Comparison of ENCODE assay signal across 8 cellular contexts in the genomic region with DNA sequence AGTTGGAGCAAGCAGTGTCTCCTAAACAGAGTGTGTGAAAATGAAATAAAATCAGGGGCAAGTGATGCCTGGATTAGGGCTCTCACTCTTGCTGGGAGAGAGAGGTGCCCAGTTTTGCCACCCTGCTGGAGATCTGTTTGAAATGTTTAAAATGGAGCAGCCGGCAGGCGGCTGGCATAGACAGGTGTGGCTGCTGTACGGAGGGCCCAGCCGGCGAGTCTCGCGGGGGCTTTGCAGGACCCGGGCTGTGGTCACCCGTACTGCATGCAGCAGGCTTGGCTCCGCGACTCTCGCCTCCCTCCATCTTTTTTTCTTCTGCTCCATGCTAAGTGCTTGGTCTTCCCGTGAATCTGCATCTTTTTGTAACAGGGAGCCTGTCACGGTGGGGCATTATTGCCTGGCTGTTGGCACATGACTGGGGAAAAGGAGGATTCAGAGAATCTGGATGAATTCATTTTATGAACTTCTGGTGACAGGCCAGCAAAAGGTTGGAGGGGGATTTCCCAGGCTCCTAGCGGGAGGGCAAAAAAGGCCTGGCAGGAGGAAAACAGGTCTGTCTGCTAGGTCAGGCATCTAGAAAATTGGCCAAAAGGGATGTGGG. TPM values are rescaled to one million over a fixed set of nuclear protein-coding genes. Genes with fewer than 3 reads are reported as not detected.
DNase-seq lines count a peak whose midpoint lies in the region; ATAC-seq and TF ChIP-seq lines count a peak whose summit lies in the region.

No MANE protein-coding gene starts in this region.

- peaks cover 4% of the 10 kb centered on the region for H3K36me3 Mint-ChIP-seq in T-helper 2 cell treated with Interferon-gamma antibody and Interleukin-4, amounts not matched to agents 5 μg/mL and 100 μg/mL, for 36 hours (ENCODE audit: low read depth)
- H3K36me3 Mint-ChIP-seq in WTC11: peaks cover 4% of the 10 kb centered on the region; the same call in 1 of the 2 replicates

- H3K27ac Mint-ChIP-seq in T-helper 2 cell treated with Interferon-gamma antibody and Interleukin-4, amounts not matched to agents 5 μg/mL and 100 μg/mL, for 36 hours: peak overlapping the region; percentile 39
- H3K27ac Mint-ChIP-seq in WTC11: no peak overlapping the region

- H3K4me1 ChIP-seq in heart left ventricle: peaks cover 3 to 57% (median 36%) of the 10 kb centered on the region in 12 donors

- ATAC-seq in WTC11: no peak
- ATAC-seq in heart left ventricle: peak in 2 of 4 donors; percentile 1 to 17
- no peak for ATAC-seq in HG02759 (IDR thresholded peaks at IDR 0.05; ENCODE audit: unreplicated experiment)
- ATAC-seq in HG02763 (IDR thresholded peaks at IDR 0.05; ENCODE audit: unreplicated experiment): no peak
- no peak for ATAC-seq in HG02870 (IDR thresholded peaks at IDR 0.05; ENCODE audit: unreplicated experiment)

- H3K9me3 ChIP-seq in heart left ventricle: no peaks in the 10 kb centered on the region

- intact Hi-C loops in heart left ventricle (cut with DNase I): loop anchor here in 4 of 10 donors (5.0 to 10.0 kb wide), 3 partner anchors 42 to 64 kb away; no protein-coding TSS in a partner anchor

- peaks cover 2% of the 10 kb centered on the region for H3K27me3 Mint-ChIP-seq in T-helper 2 cell treated with Interferon-gamma antibody and Interleukin-4, amounts not matched to agents 5 μg/mL and 100 μg/mL, for 36 hours (ENCODE audit: low read depth)
- H3K27me3 Mint-ChIP-seq in WTC11 (ENCODE audit: low read depth): peaks cover 5% of the 10 kb centered on the region

- TF ChIP-seq POLR2A in heart left ventricle (IDR thresholded peaks at IDR 0.05): no peak

- H3K9me3 Mint-ChIP-seq in T-helper 2 cell treated with Interferon-gamma antibody and Interleukin-4, amounts not matched to agents 5 μg/mL and 100 μg/mL, for 36 hours: no peaks in the 10 kb centered on the region
- 0 out of 2 replicates have a peak, but pooled peaks cover 4% of the 10 kb centered on the region for H3K9me3 Mint-ChIP-seq in WTC11

- no peaks in the 10 kb centered on the region for H3K36me3 ChIP-seq in heart left ventricle

- peak overlapping the region; percentile 65 to 99 (median 94) for H3K4me3 ChIP-seq in heart left ventricle

- H3K27me3 ChIP-seq in heart left ventricle: no peaks in the 10 kb centered on the region

- peaks cover 25% of the 10 kb centered on the region for H3K4me1 Mint-ChIP-seq in T-helper 2 cell treated with Interferon-gamma antibody and Interleukin-4, amounts not matched to agents 5 μg/mL and 100 μg/mL, for 36 hours (ENCODE audit: low read depth)
- peaks cover 56% of the 10 kb centered on the region for H3K4me1 Mint-ChIP-seq in WTC11

- POLR2A ChIA-PET in WTC11 (lab: Charles Lee): no interaction called here

- peak overlapping the region; percentile 84 for H3K4me3 Mint-ChIP-seq in T-helper 2 cell treated with Interferon-gamma antibody and Interleukin-4, amounts not matched to agents 5 μg/mL and 100 μg/mL, for 36 hours
- H3K4me3 Mint-ChIP-seq in WTC11: peak overlapping the region; percentile 85

- peak overlapping the region in 11 of 12 donors; percentile 83 to 93 (median 88) for H3K27ac ChIP-seq in heart left ventricle

- TF ChIP-seq CTCF in WTC11 (IDR thresholded peaks at IDR 0.05): no peak
- TF ChIP-seq CTCF in heart left ventricle (IDR thresholded peaks at IDR 0.05): peak in 1 of 12 donors; percentile 15

- CTCF ChIA-PET in WTC11 (lab: Charles Lee): interaction anchor here (1.3 to 3.9 kb wide), 4 partner anchors 62 to 111 kb away, joined by 3 to 158 read pairs (median 8); no protein-coding TSS in a partner anchor

- 4 to 13% (median 6%) methylated on average over 15 of the region's 15 CpGs for WGBS in heart left ventricle, 4 donors

- no peak for DNase-seq in T-helper 2 cell treated with Interferon-gamma antibody and Interleukin-4, amounts not matched to agents 5 μg/mL and 100 μg/mL, for 36 hours (ENCODE audit: low spot score)
- DNase-seq in T-helper 2 cell (no peak), WTC11 (ENCODE audit: low spot score) (no peak), heart left ventricle (peak in 2 of 5 donors; percentile 23 to 42), renal cortical epithelial cell (ENCODE audit: low read depth) (peak; percentile 29)

TF ChIP-seq in WTC11, 78 proteins besides CTCF, POLR2A, EP300 and RAD21:
- TF ChIP-seq GTF2I (CRISPR knock-in tag; conservative IDR thresholded peaks at IDR 0.05) (no peak), CREM (CRISPR knock-in tag; IDR thresholded peaks at IDR 0.05) (no peak), MXD4 (CRISPR knock-in tag; IDR thresholded peaks at IDR 0.05; ENCODE audit: borderline replicate concordance) (no peak)

RNA-seq across cellular contexts. Expression of a gene that starts 1.8 kb away (rescaled TPM):
- 44.3 to 47.6 TPM (median 46.5 TPM) in 3 replicates for total RNA-seq in WTC11 (2021)
- total RNA-seq in heart left ventricle: 10 to 100 TPM; 20.5 to 43.3 (median 23.9) TPM
- 10 to 100 TPM; 12.8 to 20.3 TPM for polyA plus RNA-seq in heart left ventricle
- total RNA-seq in renal cortical epithelial cell: 6.1 and 12.9 TPM in 2 replicates

RNA-seq across cellular contexts. Expression of a gene that starts 15.7 kb away (rescaled TPM):
- total RNA-seq in WTC11 (2021): 100 to 111 TPM (median 102 TPM) in 3 replicates
- 10 to 100 TPM; 22.8 to 52.2 (median 40.7) TPM for total RNA-seq in heart left ventricle
- polyA plus RNA-seq in heart left ventricle: 10 to 100 TPM; 16.0 to 17.4 TPM
- total RNA-seq in renal cortical epithelial cell: 7.5 and 19.8 TPM in 2 replicates
